Comparison of ENCODE assay signal across 9 cellular contexts in the genomic region with DNA sequence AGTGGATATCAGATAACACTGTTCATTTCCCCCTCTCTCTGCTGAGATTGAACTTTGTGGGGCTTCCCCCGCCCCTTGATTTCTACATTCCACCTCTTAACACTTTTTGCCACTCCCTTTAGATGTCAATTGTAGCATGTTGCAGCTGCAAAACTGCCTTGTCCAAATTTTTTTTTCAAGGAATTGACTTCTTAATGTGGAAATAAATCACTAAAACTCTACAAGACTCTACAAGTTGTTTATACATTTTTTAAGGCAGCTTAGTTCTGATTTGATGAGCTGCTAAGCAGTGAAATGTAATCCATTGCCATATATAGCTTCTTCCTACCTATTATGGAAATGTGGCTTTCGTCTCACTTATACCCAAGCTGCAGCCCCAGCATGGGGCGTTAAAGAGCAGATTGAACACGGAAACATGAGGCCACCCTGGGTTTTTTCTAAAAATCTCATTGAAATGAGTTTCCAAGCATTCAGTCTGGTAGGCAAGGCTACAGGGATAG.
DNase-seq lines count a peak whose midpoint lies in the region; ATAC-seq, FAIRE-seq and TF ChIP-seq lines count a peak whose summit lies in the region.
"Had no signal": no experiment of that assay in that cellular context is flagged by ENCODE, and none has a peak within 500 bp of the region (broad histone marks: within the 10 kb centered on the region; RNA-seq: fewer than 3 reads in every experiment).

No MANE protein-coding gene starts in this region.

- H3K4me3 Mint-ChIP-seq in chondrocyte (ENCODE audit: unreplicated experiment) = no peak overlapping the region

- H3K9me3 ChIP-seq in HepG2 (ENCODE audit: low read length) (no peaks in the 10 kb centered on the region), right lobe of liver (no peaks in the 10 kb centered on the region)

- no peak overlapping the region for H2BK5ac ChIP-seq in mesendoderm (ENCODE audit: low read length)

- H3K9ac ChIP-seq in HepG2 (ENCODE audit: insufficient read depth, low read depth, low read length) (no peak overlapping the region), mesendoderm (ENCODE audit: low read length) (no peak overlapping the region)

- H3K27ac ChIP-seq in HepG2 (ENCODE audit: extremely low read length, insufficient read depth, low read length) (no peak overlapping the region), right lobe of liver (no peak overlapping the region), mesendoderm (ENCODE audit: low read depth, low read length) (peak overlapping the region; percentile 35)

- H3K4ac ChIP-seq in mesendoderm (ENCODE audit: low read depth, low read length) = no peak overlapping the region

- no peak overlapping the region for H3K27ac Mint-ChIP-seq in chondrocyte (ENCODE audit: unreplicated experiment)

- H3K4me2 ChIP-seq in HepG2 (ENCODE audit: low read depth, low read length) = no peak overlapping the region
- H3K4me2 ChIP-seq in mesendoderm (ENCODE audit: low read length) = no peak overlapping the region

- H3K79me2 ChIP-seq in HepG2 (ENCODE audit: insufficient read depth, low read length) (no peaks in the 10 kb centered on the region), mesendoderm (ENCODE audit: control insufficient read depth, insufficient read depth, low read length) (no peaks in the 10 kb centered on the region)

- H3K56ac ChIP-seq in mesendoderm (ENCODE audit: low read length) = peak overlapping the region; percentile 56

- ATAC-seq in HepG2 = no peak
- no peak for ATAC-seq in right lobe of liver
- no peak for ATAC-seq in GM18868 (IDR thresholded peaks at IDR 0.05; ENCODE audit: unreplicated experiment)
- no peak for ATAC-seq in HG03432 (IDR thresholded peaks at IDR 0.05; ENCODE audit: unreplicated experiment)

- intact Hi-C loops in HepG2 (cut with micrococcal nuclease; ENCODE audit: unreplicated experiment) = no loop called here
- intact Hi-C loops in right lobe of liver (cut with DNase I) = no loop called here

- H3K23ac ChIP-seq in mesendoderm (ENCODE audit: low read length) = no peak overlapping the region

- BruUV-seq in HepG2 (replicated peaks; lab: Mats Ljungman, UMichigan) = no TSS peak

- peaks cover 22% of the 10 kb centered on the region for H3K36me3 Mint-ChIP-seq in chondrocyte (ENCODE audit: low read depth)

- no peak overlapping the region for H2AFZ ChIP-seq in HepG2 (ENCODE audit: low read length)

- TF ChIP-seq CTCF in HepG2 (CRISPR knock-in tag; IDR thresholded peaks at IDR 0.05) (no peak), right lobe of liver (IDR thresholded peaks at IDR 0.05) (no peak), chondrocyte (IDR thresholded peaks at IDR 0.05) (peak; percentile 19)

- H3K36me3 ChIP-seq in HepG2 (replicated peaks in 1 of 2; ENCODE audit: control insufficient read depth in 1 of 2, insufficient read depth in 2 of 2, low read length in 2 of 2) = peaks cover 2 to 17% of the 10 kb centered on the region in 2 experiments; a peak in 3 of 5 replicates
- H3K36me3 ChIP-seq in right lobe of liver = peaks cover 0 to 6% (median 2%) of the 10 kb centered on the region in 4 donors
- H3K36me3 ChIP-seq in mesendoderm (ENCODE audit: control insufficient read depth, insufficient read depth, low read length) = no peaks in the 10 kb centered on the region

- H4K8ac ChIP-seq in mesendoderm (ENCODE audit: low read depth, low read length) = no peak overlapping the region

- TF ChIP-seq EP300 in HepG2 (IDR thresholded peaks at IDR 0.05; ENCODE audit: low read depth in 2 of 2, low read length in 2 of 2) (no peak), HepG2 (CRISPR knock-in tag; IDR thresholded peaks at IDR 0.05; ENCODE audit: borderline replicate concordance) (no peak)

- WGBS in HepG2 (ENCODE audit: low lambda C conversion rate) = over 99% methylated on average over 4 of the region's 4 CpGs
- WGBS in right lobe of liver (ENCODE audit: insufficient coverage, low coverage, low lambda C conversion rate, missing lambda C conversion rate) = 65% methylated on average over 4 of the region's 4 CpGs
- WGBS in mesendoderm (ENCODE audit: extremely low coverage, insufficient coverage, low lambda C conversion rate) = no CpG with 5 or more reads among the region's 4 CpGs

- H2AK5ac ChIP-seq in mesendoderm (ENCODE audit: low read length) = no peak overlapping the region

- H3K4me3 ChIP-seq in HepG2 (replicated peaks in 1 of 3; ENCODE audit: insufficient read depth in 1 of 3, low read depth in 2 of 3, low read length in 3 of 3) = no peak overlapping the region
- no peak overlapping the region for H3K4me3 ChIP-seq in right lobe of liver
- H3K4me3 ChIP-seq in mesendoderm (ENCODE audit: low read length) = no peak overlapping the region

- no peaks in the 10 kb centered on the region for H4K20me1 ChIP-seq in HepG2 (ENCODE audit: insufficient read depth, low read length)

- H3K27me3 Mint-ChIP-seq in chondrocyte (ENCODE audit: low read depth) = no peaks in the 10 kb centered on the region

- no peaks in the 10 kb centered on the region for H3K9me3 Mint-ChIP-seq in chondrocyte (ENCODE audit: low read depth)

- peaks cover 44% of the 10 kb centered on the region for H3K4me1 Mint-ChIP-seq in chondrocyte (ENCODE audit: low read depth)

- POLR2A ChIA-PET in HepG2 (lab: Yijun Ruan, JAX) = no interaction called here

- TF ChIP-seq POLR2A in HepG2 (IDR thresholded peaks at IDR 0.05; ENCODE audit: insufficient read depth in 1 of 2, low read depth in 2 of 2, low read length in 2 of 2) (no peak), right lobe of liver (IDR thresholded peaks at IDR 0.05) (no peak)

- no peaks in the 10 kb centered on the region for H3K27me3 ChIP-seq in HepG2 (ENCODE audit: control insufficient read depth in 1 of 2, insufficient read depth in 2 of 2, low read length in 2 of 2)
- no peaks in the 10 kb centered on the region for H3K27me3 ChIP-seq in right lobe of liver
- no peaks in the 10 kb centered on the region for H3K27me3 ChIP-seq in mesendoderm (ENCODE audit: insufficient read depth, low read length, poor library complexity)

- no peak for FAIRE-seq in HepG2 (lab: Jason Lieb, UNC)
- FAIRE-seq: endothelial cell of umbilical vein had no signal

- DNase-seq in HepG2 (ENCODE audit: low spot score) (no peak), right lobe of liver (no peak), chondrocyte (ENCODE audit: low spot score) (no peak), mesendoderm (peak; percentile 62), NCI-H1694 (lab: John Stamatoyannopoulos, UW) (no peak)
- no peak for DNase-seq in activated CD4-positive, alpha-beta T cell treated with anti-CD3 and anti-CD28 coated beads for 4 hours

- H4K5ac ChIP-seq in mesendoderm (ENCODE audit: low read length) = no peak overlapping the region

- peaks cover 22% of the 10 kb centered on the region for H3K4me1 ChIP-seq in HepG2 (ENCODE audit: insufficient read depth, low read length)
- no peaks in the 10 kb centered on the region for H3K4me1 ChIP-seq in right lobe of liver
- H3K4me1 ChIP-seq in mesendoderm (ENCODE audit: control insufficient read depth, low read depth, low read length) = peaks cover 17% of the 10 kb centered on the region

- TF ChIP-seq RAD21 in HepG2 (CRISPR knock-in tag; IDR thresholded peaks at IDR 0.05) = no peak

- H2BK15ac ChIP-seq in mesendoderm (replicated peaks; ENCODE audit: low read depth) = no peak overlapping the region

- H3K79me1 ChIP-seq in mesendoderm (ENCODE audit: low read length) = no peaks in the 10 kb centered on the region

- CTCF ChIA-PET in HepG2 (lab: Yijun Ruan, JAX; ENCODE audit: low intra/inter-chr PET ratio, low total read pairs) = no interaction called here

- H2BK120ac ChIP-seq in mesendoderm (ENCODE audit: low read depth, low read length) = no peak overlapping the region

- H3K18ac ChIP-seq in mesendoderm (ENCODE audit: low read length) = no peak overlapping the region

- in situ Hi-C loops in HepG2 (cut with HindIII; ENCODE audit: extremely low pct_ligation_motif_present, low pct_unique_long_range_greater_than_20kb) = no loop called here

TF ChIP-seq in HepG2, 621 proteins besides CTCF, POLR2A, EP300 and RAD21:
- TF ChIP-seq SRF (IDR thresholded peaks at IDR 0.05; ENCODE audit: low read depth, low read length) = 0 out of 2 replicates have a peak, but pooled peaks have one; percentile 33
- no peak for TF ChIP-seq TFE3 (CRISPR knock-in tag; IDR thresholded peaks at IDR 0.05)
